Comparison of ENCODE assay signal across 8 cellular contexts in genomic region chr1:21935891-21936365, GRCh38. TPM values are rescaled to one million over a fixed set of nuclear protein-coding genes. Genes with fewer than 3 reads are reported as not detected.
DNase-seq lines count a peak whose midpoint lies in the region; ATAC-seq and TF ChIP-seq lines count a peak whose summit lies in the region.

No MANE protein-coding gene starts in this region.

- in situ Hi-C loops in GM23248 (cut with MboI): no loop called here

- peak overlapping the region; percentile 76 for H3K4me3 Mint-ChIP-seq in T-helper 17 cell

- H3K27ac ChIP-seq in GM23248: peak overlapping the region; percentile 100

- no peaks in the 10 kb centered on the region for H3K27me3 ChIP-seq in GM23248 (replicated peaks; ENCODE audit: insufficient read depth)

- H3K4me1 Mint-ChIP-seq in T-helper 17 cell: peaks cover 14% of the 10 kb centered on the region

- H3K4me2 ChIP-seq in GM23248 (ENCODE audit: unreplicated experiment): peak overlapping the region; percentile 99

- H3K9me2 ChIP-seq in GM23248 (ENCODE audit: insufficient read depth): no peaks in the 10 kb centered on the region

- peak overlapping the region; percentile 100 for H3K9ac ChIP-seq in GM23248

- no peak for TF ChIP-seq CTCF in retinal pigment epithelial cell (conservative IDR thresholded peaks at IDR 0.05; ENCODE audit: low read depth, low read length)

- no peaks in the 10 kb centered on the region for H3K9me3 ChIP-seq in GM23248 (ENCODE audit: low read depth)
- no peaks in the 10 kb centered on the region for H3K9me3 ChIP-seq in T-helper 17 cell (ENCODE audit: control insufficient read depth, low read length, poor library complexity, severe bottlenecking)

- H2AFZ ChIP-seq in GM23248: no peak overlapping the region

- no peaks in the 10 kb centered on the region for H3K36me3 ChIP-seq in GM23248 (ENCODE audit: low read depth)

- peaks cover 26% of the 10 kb centered on the region for H3K27me3 Mint-ChIP-seq in T-helper 17 cell

- DNase-seq in GM23248: no peak
- no peak for DNase-seq in T-helper 17 cell
- peak; percentile 49 for DNase-seq in left ventricle myocardium superior
- no peak for DNase-seq in retinal pigment epithelial cell (ENCODE audit: low read depth)
- DNase-seq in mesenteric fat pad (ENCODE audit: low spot score): no peak
- no peak for DNase-seq in activated CD4-positive, alpha-beta T cell treated with anti-CD3 and anti-CD28 coated beads, Interleukin-2, amount 50 U/mL, for 48 hours
- no peak for DNase-seq in SK-N-DZ (ENCODE audit: low spot score)

- H3K36me3 Mint-ChIP-seq in T-helper 17 cell (ENCODE audit: low read depth): peaks cover 4% of the 10 kb centered on the region

- peaks cover 74% of the 10 kb centered on the region for H3F3A ChIP-seq in GM23248 (ENCODE audit: insufficient read depth)

- ATAC-seq in T-helper 17 cell: no peak
- no peak for ATAC-seq in left ventricle myocardium superior
- no peak for ATAC-seq in HG03457 (IDR thresholded peaks at IDR 0.05; ENCODE audit: unreplicated experiment)

- no peak overlapping the region for H3K27ac Mint-ChIP-seq in T-helper 17 cell

- 4% methylated on average over 6 to 8 of the region's 8 CpGs for WGBS in GM23248 (ENCODE audit: low coverage in 1 of 2, low lambda C conversion rate in 2 of 2, missing lambda C conversion rate in 2 of 2), 2 experiments

- intact Hi-C loops in left ventricle myocardium superior (cut with micrococcal nuclease): no loop called here

- no peaks in the 10 kb centered on the region for H4K20me1 ChIP-seq in GM23248 (ENCODE audit: insufficient read depth)

- H3K4me1 ChIP-seq in GM23248 (ENCODE audit: insufficient read depth): peaks cover 72% of the 10 kb centered on the region

- peaks cover 47% of the 10 kb centered on the region for H3K79me2 ChIP-seq in GM23248 (ENCODE audit: insufficient read depth)

- peak overlapping the region; percentile 89 for H3K4me3 ChIP-seq in GM23248
- H3K4me3 ChIP-seq in retinal pigment epithelial cell (ENCODE audit: low read length): peak overlapping the region; percentile 80

RNA-seq across cellular contexts. Expression of gene HSPG2, which starts 1.2 kb away (rescaled TPM):
- total RNA-seq in GM23248 (2014; rRNA removed; shearing (Covaris generic)): 407 and 458 TPM in 2 replicates
- 123 and 126 TPM in 2 replicates for polyA plus RNA-seq in GM23248 (2016; fragmentation: Nextera tagmentation; extraction: Ambion mirVana)
- 1 to 10 TPM; 1.2 to 1.6 TPM for total RNA-seq in T-helper 17 cell
- total RNA-seq in left ventricle myocardium superior: 269 TPM
- 543 TPM for total RNA-seq in mesenteric fat pad
- 5.1 and 6.8 TPM in 2 replicates for polyA plus RNA-seq in SK-N-DZ (2014; cell fraction: cytosol; rRNA removed)
- polyA plus RNA-seq in SK-N-DZ (2014; cell fraction: nucleus; rRNA removed): 9.6 and 12.8 TPM in 2 replicates

RNA-seq across cellular contexts. Expression of gene CELA3B, which starts 40.9 kb away (rescaled TPM):
- not detected in 2 replicates for total RNA-seq in GM23248 (2014; rRNA removed; shearing (Covaris generic))
- not detected in 2 replicates for polyA plus RNA-seq in GM23248 (2016; fragmentation: Nextera tagmentation; extraction: Ambion mirVana)
- total RNA-seq in T-helper 17 cell: not detected
- not detected for total RNA-seq in left ventricle myocardium superior
- 0.90 TPM for total RNA-seq in mesenteric fat pad
- polyA plus RNA-seq in SK-N-DZ (2014; cell fraction: cytosol; rRNA removed): not detected in 2 replicates
- polyA plus RNA-seq in SK-N-DZ (2014; cell fraction: nucleus; rRNA removed): not detected in 2 replicates

Comparison
In these comparisons a context has a peak if more than half of its experiments do, and no peak if none do; other contexts are left out.
1. RNA of gene HSPG2, which starts 1.2 kb away (total RNA-seq): 543 TPM in mesenteric fat pad (single experiment), 407 to 458 TPM in GM23248 and 269 TPM in left ventricle myocardium superior (single experiment); 1.2 to 1.6 TPM in T-helper 17 cell; every median in the first group is over 100 times any median in the second.